ENCODE assay signal across 24 cellular contexts in genomic region chr20:33411136-33411690, GRCh38. TPM values are rescaled to one million over a fixed set of nuclear protein-coding genes. Genes with fewer than 3 reads are reported as not detected.
DNase-seq lines count a peak whose midpoint lies in the region; ATAC-seq, FAIRE-seq and TF ChIP-seq lines count a peak whose summit lies in the region.
"Had no signal": no experiment of that assay in that cellular context is flagged by ENCODE, and none has a peak within 500 bp of the region (broad histone marks: within the 10 kb centered on the region; RNA-seq: fewer than 3 reads in every experiment).

No MANE protein-coding gene starts in this region.

- POLR2A ChIA-PET in HEK293 (lab: Yijun Ruan, JAX), result no interaction called here

- H3K27me3 ChIP-seq in pancreas, result no peaks in the 10 kb centered on the region
- H3K27me3 ChIP-seq: adrenal gland, heart left ventricle, MG63, tibial nerve had no signal

- intact Hi-C loops in pancreas (cut with DNase I), result no loop called here

- peaks cover 2% of the 10 kb centered on the region for H3K9me3 Mint-ChIP-seq in stimulated activated memory B cell treated with anti-CD40 and anti-IgM and Interleukin-4, amounts not matched to agents 10 μg/mL and 1 μg/mL and 100 μg/mL, for 72 hours
- H3K9me3 Mint-ChIP-seq: activated CD8-positive, alpha-beta T cell treated with anti-CD3 and anti-CD28 coated beads for 36 hours; stimulated activated naive CD8-positive, alpha-beta T cell treated with anti-CD3 and anti-CD28 coated beads, Interleukin-15, Interleukin-2, amounts not matched to agents 100 ng/mL and 50 ng/mL, for 24 hours had no signal

- TF ChIP-seq CTCF in HEK293 (tag by site-specific recombination; IDR thresholded peaks at IDR 0.05) (no peak), pancreas (IDR thresholded peaks at IDR 0.05) (no peak)

- H3K4me1 Mint-ChIP-seq in stimulated activated memory B cell treated with anti-CD40 and anti-IgM and Interleukin-4, amounts not matched to agents 10 μg/mL and 1 μg/mL and 100 μg/mL, for 72 hours, result peaks cover 47% of the 10 kb centered on the region

- CTCF ChIA-PET in HEK293 (lab: Yijun Ruan, JAX), result no interaction called here

- DNase-seq in NCI-H524 treated with DMSO at 0.1 percent for 48 hours (lab: John Stamatoyannopoulos, UW), result peak; percentile 71
- DNase-seq in inferior parietal cortex (ENCODE audit: extremely low spot score), result peak; percentile 38
- no peak for DNase-seq in pancreas
- DNase-seq in GM19239 (ENCODE audit: insufficient read length, low spot score), result no peak
- DNase-seq: activated CD8-positive, alpha-beta T cell treated with anti-CD3 and anti-CD28 coated beads for 36 hours; activated gamma-delta T cell treated with Interleukin-2 at 50 U/mL for 16 hours; activated T-cell treated with anti-CD3 and anti-CD28 coated beads for 4 hours; adrenal gland; heart left ventricle; left colon; mesendoderm; MG63; naive thymus-derived CD4-positive, alpha-beta T cell; NCI-H1436; stimulated activated CD4-positive, alpha-beta T cell treated with anti-CD3 and anti-CD28 coated beads, Interleukin-2, amount 100 ng/mL, for 48 hours; T-helper 9 cell had no signal

- no peak overlapping the region for H3K4me3 Mint-ChIP-seq in stimulated activated memory B cell treated with anti-CD40 and anti-IgM and Interleukin-4, amounts not matched to agents 10 μg/mL and 1 μg/mL and 100 μg/mL, for 72 hours
- H3K4me3 Mint-ChIP-seq: activated CD8-positive, alpha-beta T cell treated with anti-CD3 and anti-CD28 coated beads for 36 hours; dendritic cell treated with granulocyte-macrophage colony-stimulating factor and Interleukin-4, amounts not matched to agents 40 ng/mL and 50 ng/mL, for 4 days; naive thymus-derived CD4-positive, alpha-beta T cell; stimulated activated naive CD8-positive, alpha-beta T cell treated with anti-CD3 and anti-CD28 coated beads, Interleukin-15, Interleukin-2, amounts not matched to agents 100 ng/mL and 50 ng/mL, for 24 hours had no signal

- H3K36me3 ChIP-seq in HEK293 (ENCODE audit: control insufficient read depth in 2 of 2, insufficient read depth in 1 of 2, low read length in 2 of 2) (peaks cover 0 to 58% of the 10 kb centered on the region in 2 experiments; a peak in 2 of 3 replicates), pancreas (peaks cover 0 to 5% (median 0%) of the 10 kb centered on the region in 3 donors)

- FAIRE-seq in pancreas (lab: Jason Lieb, UNC) (no peak), GM19239 (lab: Jason Lieb, UNC) (no peak)
- FAIRE-seq: bronchial epithelial cell, GM12892 had no signal

- H3K27me3 Mint-ChIP-seq in stimulated activated memory B cell treated with anti-CD40 and anti-IgM and Interleukin-4, amounts not matched to agents 10 μg/mL and 1 μg/mL and 100 μg/mL, for 72 hours, result no peaks in the 10 kb centered on the region
- H3K27me3 Mint-ChIP-seq: activated CD8-positive, alpha-beta T cell treated with anti-CD3 and anti-CD28 coated beads for 36 hours; dendritic cell treated with granulocyte-macrophage colony-stimulating factor and Interleukin-4, amounts not matched to agents 40 ng/mL and 50 ng/mL, for 4 days; naive thymus-derived CD4-positive, alpha-beta T cell; stimulated activated naive CD8-positive, alpha-beta T cell treated with anti-CD3 and anti-CD28 coated beads, Interleukin-15, Interleukin-2, amounts not matched to agents 100 ng/mL and 50 ng/mL, for 24 hours had no signal

- 88 to 90% methylated on average over 11 of the region's 11 CpGs for WGBS in pancreas, 2 donors

- no peaks in the 10 kb centered on the region for H3K4me1 ChIP-seq in HEK293 (ENCODE audit: control insufficient read depth, insufficient read depth, low read length)
- H3K4me1 ChIP-seq in pancreas, result no peaks in the 10 kb centered on the region
- H3K4me1 ChIP-seq: adrenal gland had no signal

- H3K27ac Mint-ChIP-seq in stimulated activated memory B cell treated with anti-CD40 and anti-IgM and Interleukin-4, amounts not matched to agents 10 μg/mL and 1 μg/mL and 100 μg/mL, for 72 hours, result peak overlapping the region; percentile 94
- H3K27ac Mint-ChIP-seq: dendritic cell treated with granulocyte-macrophage colony-stimulating factor and Interleukin-4, amounts not matched to agents 40 ng/mL and 50 ng/mL, for 4 days; stimulated activated naive CD8-positive, alpha-beta T cell treated with anti-CD3 and anti-CD28 coated beads, Interleukin-15, Interleukin-2, amounts not matched to agents 100 ng/mL and 50 ng/mL, for 24 hours had no signal

- peaks cover 19% of the 10 kb centered on the region for H3K36me3 Mint-ChIP-seq in stimulated activated memory B cell treated with anti-CD40 and anti-IgM and Interleukin-4, amounts not matched to agents 10 μg/mL and 1 μg/mL and 100 μg/mL, for 72 hours

- no peak for ATAC-seq in stimulated activated memory B cell treated with anti-CD40 and anti-IgM and Interleukin-4, amounts not matched to agents 10 μg/mL and 1 μg/mL and 100 μg/mL, for 72 hours
- ATAC-seq in HG02763 (IDR thresholded peaks at IDR 0.05; ENCODE audit: unreplicated experiment), result no peak
- ATAC-seq in pancreas, result no peak
- ATAC-seq: activated CD8-positive, alpha-beta T cell treated with anti-CD3 and anti-CD28 coated beads for 36 hours; heart left ventricle; left colon; naive thymus-derived CD4-positive, alpha-beta T cell had no signal

- no peak overlapping the region for H3K27ac ChIP-seq in HEK293 (ENCODE audit: extremely low read depth, low read depth, low read length)
- no peak overlapping the region for H3K27ac ChIP-seq in pancreas
- H3K27ac ChIP-seq: adrenal gland, heart left ventricle, tibial nerve had no signal

- H3K9me3 ChIP-seq in HEK293 (ENCODE audit: control insufficient read depth, insufficient read depth, low read depth, low read length) (no peaks in the 10 kb centered on the region), pancreas (no peaks in the 10 kb centered on the region)
- H3K9me3 ChIP-seq: adrenal gland, MG63, tibial nerve had no signal

- H3K4me3 ChIP-seq in HEK293 (ENCODE audit: low read depth, low read length), result no peak overlapping the region
- no peak overlapping the region for H3K4me3 ChIP-seq in pancreas
- H3K4me3 ChIP-seq: adrenal gland, heart left ventricle, MG63, tibial nerve had no signal

TF ChIP-seq in HEK293, 187 proteins besides CTCF, POLR2A, EP300 and RAD21:
- TF ChIP-seq ZNF610 (tag by site-specific recombination; IDR thresholded peaks at IDR 0.05; ENCODE audit: borderline replicate concordance) (no peak), KLF1 (tag by site-specific recombination; IDR thresholded peaks at IDR 0.05) (no peak), GLI2 (tag by site-specific recombination; IDR thresholded peaks at IDR 0.05; ENCODE audit: borderline replicate concordance, low read depth) (no peak), ZNF791 (tag by site-specific recombination; IDR thresholded peaks at IDR 0.05) (no peak), EGR2 (tag by site-specific recombination; IDR thresholded peaks at IDR 0.05; ENCODE audit: low read depth) (peak; percentile 98), ZFHX2 (tag by site-specific recombination; conservative IDR thresholded peaks at IDR 0.05) (peak; percentile 92), ZBTB26 (tag by site-specific recombination; optimal IDR thresholded peaks at IDR 0.05) (no peak), ZNF23 (tag by site-specific recombination; IDR thresholded peaks at IDR 0.05; ENCODE audit: borderline replicate concordance) (no peak), ZBTB48 (tag by site-specific recombination; IDR thresholded peaks at IDR 0.05) (no peak)
- TF ChIP-seq, protein P1, sequence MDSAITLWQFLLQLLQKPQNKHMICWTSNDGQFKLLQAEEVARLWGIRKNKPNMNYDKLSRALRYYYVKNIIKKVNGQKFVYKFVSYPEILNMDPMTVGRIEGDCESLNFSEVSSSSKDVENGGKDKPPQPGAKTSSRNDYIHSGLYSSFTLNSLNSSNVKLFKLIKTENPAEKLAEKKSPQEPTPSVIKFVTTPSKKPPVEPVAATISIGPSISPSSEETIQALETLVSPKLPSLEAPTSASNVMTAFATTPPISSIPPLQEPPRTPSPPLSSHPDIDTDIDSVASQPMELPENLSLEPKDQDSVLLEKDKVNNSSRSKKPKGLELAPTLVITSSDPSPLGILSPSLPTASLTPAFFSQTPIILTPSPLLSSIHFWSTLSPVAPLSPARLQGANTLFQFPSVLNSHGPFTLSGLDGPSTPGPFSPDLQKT (IDR thresholded peaks at IDR 0.05; ENCODE audit: borderline replicate concordance, low read depth, low read length), result no peak

RNA-seq across cellular contexts. Expression of gene CDK5RAP1, which starts 9.9 kb away (rescaled TPM):
- 10 to 100 TPM in 4 of 6 donors, 1 to 10 TPM in 2; 8.1 to 12.6 (median 11.0) TPM for total RNA-seq in pancreas
- 10 to 100 TPM; 38.6 to 63.9 TPM for polyA plus RNA-seq in pancreas

RNA-seq across cellular contexts. Expression of gene SNTA1, which starts 32.4 kb away (rescaled TPM):
- total RNA-seq in pancreas, result 1 to 10 TPM; 4.2 to 8.0 (median 6.1) TPM
- 10 to 100 TPM in 1 of 2 donors, 1 to 10 TPM in 1; 8.3 to 10.9 TPM for polyA plus RNA-seq in pancreas

Comparison
In these comparisons a context has a peak if more than half of its experiments do, and no peak if none do; other contexts are left out.
1. DNase-seq: peak in NCI-H524 treated with DMSO at 0.1 percent for 48 hours (single experiment) and inferior parietal cortex (single experiment); none in pancreas (0 of 6) and GM19239 (single experiment).